Comparison of ENCODE assay signal across 10 cellular contexts in the genomic region with DNA sequence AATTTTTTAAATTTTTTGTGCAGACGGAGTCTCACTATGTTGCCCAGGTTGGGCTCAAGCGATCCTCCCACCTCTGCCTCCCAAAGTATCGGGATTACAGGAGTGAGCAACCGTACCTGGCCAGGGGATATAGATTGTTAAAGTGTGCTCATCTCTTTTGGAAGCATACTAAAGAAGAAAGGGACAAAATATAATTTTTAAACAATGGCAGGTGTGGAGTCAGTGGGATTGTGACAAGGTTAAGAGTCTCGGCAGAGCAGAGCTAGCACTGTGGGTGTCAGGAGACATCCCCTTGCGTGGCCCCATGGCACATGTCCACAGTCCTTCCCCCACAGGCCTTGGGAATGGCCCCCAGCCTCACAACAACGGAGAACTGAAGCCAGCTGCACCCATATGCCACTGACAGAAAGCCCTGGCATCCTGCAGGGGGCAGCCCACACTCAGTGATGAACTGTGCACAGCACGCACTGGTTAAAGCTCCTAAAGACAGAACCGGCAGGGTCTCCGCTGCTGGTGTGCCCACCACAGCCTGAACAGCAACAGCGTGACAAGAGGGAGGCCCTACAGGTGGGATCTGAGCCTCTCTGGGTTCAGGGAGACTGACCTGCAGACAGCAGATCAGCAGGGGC. TPM values are rescaled to one million over a fixed set of nuclear protein-coding genes. Genes with fewer than 3 reads are reported as not detected.
DNase-seq lines count a peak whose midpoint lies in the region; ATAC-seq and TF ChIP-seq lines count a peak whose summit lies in the region.
"Had no signal": no experiment of that assay in that cellular context is flagged by ENCODE, and none has a peak within 500 bp of the region (broad histone marks: within the 10 kb centered on the region; RNA-seq: fewer than 3 reads in every experiment).

No MANE protein-coding gene starts in this region.

- H3K36me3 Mint-ChIP-seq in MCF 10A (ENCODE audit: insufficient read depth, unreplicated experiment): peaks cover 80% of the 10 kb centered on the region

- peak overlapping the region; percentile 67 for H3K27ac Mint-ChIP-seq in MCF 10A (ENCODE audit: low read depth, unreplicated experiment)

- BruUV-seq in MCF 10A (replicated peaks; lab: Mats Ljungman, UMichigan): no TSS peak

- CTCF ChIA-PET in MCF 10A (lab: Yijun Ruan, JAX): interaction anchor here (0.6 to 1.1 kb wide), 3 partner anchors 10 to 42 kb away, joined by 3 to 4 read pairs (median 3); no protein-coding TSS in a partner anchor

- ATAC-seq in right lobe of liver (peak; percentile 75 to 83 (median 80)), GM18867 (IDR thresholded peaks at IDR 0.05; ENCODE audit: unreplicated experiment) (no peak), GM21529 (IDR thresholded peaks at IDR 0.05; ENCODE audit: unreplicated experiment) (no peak)

- DNase-seq in NCI-H446 (lab: John Stamatoyannopoulos, UW) (peak; percentile 7 to 20), NCI-H446 treated with DMSO at 0.1 percent for 48 hours (lab: John Stamatoyannopoulos, UW) (no peak), Peyer's patch (peak in 2 of 3 donors; percentile 57 to 58), MCF 10A (ENCODE audit: unreplicated experiment) (peak; percentile 39), right lobe of liver (peak in 2 of 3 donors; percentile 54 to 59), NCI-H510A (lab: John Stamatoyannopoulos, UW) (no peak)

- H3K4me3 ChIP-seq in Peyer's patch (no peak overlapping the region), right lobe of liver (no peak overlapping the region)

- H3K4me3 Mint-ChIP-seq in MCF 10A (ENCODE audit: unreplicated experiment): no peak overlapping the region
- H3K4me3 Mint-ChIP-seq: CD8-positive, alpha-beta memory T cell had no signal

- TF ChIP-seq CTCF in Peyer's patch (IDR thresholded peaks at IDR 0.05) (peak in 4 of 6 experiments; percentile 16 to 55 (median 43)), MCF 10A (IDR thresholded peaks at IDR 0.05; ENCODE audit: unreplicated experiment) (peak; percentile 59), right lobe of liver (IDR thresholded peaks at IDR 0.05) (peak; percentile 48 to 73 (median 52))

- H3K27me3 ChIP-seq in Peyer's patch (no peaks in the 10 kb centered on the region), right lobe of liver (no peaks in the 10 kb centered on the region)

- TF ChIP-seq POLR2A in Peyer's patch (IDR thresholded peaks at IDR 0.05) (no peak), right lobe of liver (IDR thresholded peaks at IDR 0.05) (no peak)

- H3K4me1 Mint-ChIP-seq in MCF 10A (ENCODE audit: insufficient read depth, unreplicated experiment): peaks cover 16% of the 10 kb centered on the region
- H3K4me1 Mint-ChIP-seq: CD8-positive, alpha-beta memory T cell had no signal

- no peaks in the 10 kb centered on the region for H3K27me3 Mint-ChIP-seq in MCF 10A (ENCODE audit: insufficient read depth, unreplicated experiment)
- H3K27me3 Mint-ChIP-seq: CD8-positive, alpha-beta memory T cell had no signal

- POLR2A ChIA-PET in MCF 10A (lab: Yijun Ruan, JAX): no interaction called here

- H3K27ac ChIP-seq in Peyer's patch (no peak overlapping the region), right lobe of liver (no peak overlapping the region)
- H3K27ac ChIP-seq: parathyroid adenoma had no signal

- H3K36me3 ChIP-seq in Peyer's patch (peaks cover 0 to 100% (median 2%) of the 10 kb centered on the region in 3 donors), right lobe of liver (peaks cover 0 to 84% (median 46%) of the 10 kb centered on the region in 4 donors)

- H3K9me3 ChIP-seq in Peyer's patch (no peaks in the 10 kb centered on the region), right lobe of liver (no peaks in the 10 kb centered on the region)

- H3K4me1 ChIP-seq in Peyer's patch (no peaks in the 10 kb centered on the region), right lobe of liver (no peaks in the 10 kb centered on the region)
- H3K4me1 ChIP-seq: parathyroid adenoma had no signal

- 72% methylated on average over 7 of the region's 11 CpGs for WGBS in right lobe of liver (ENCODE audit: insufficient coverage, low coverage, low lambda C conversion rate, missing lambda C conversion rate)

- intact Hi-C loops in MCF 10A (cut with micrococcal nuclease): no loop called here
- intact Hi-C loops in right lobe of liver (cut with DNase I): no loop called here

- no peaks in the 10 kb centered on the region for H3K9me3 Mint-ChIP-seq in MCF 10A (ENCODE audit: unreplicated experiment)
- H3K9me3 Mint-ChIP-seq: CD8-positive, alpha-beta memory T cell had no signal

RNA-seq across cellular contexts. Expression of gene SERPIND1, which starts 29.9 kb away (rescaled TPM):
- not detected for total RNA-seq in Peyer's patch
- not detected in 2 replicates for total RNA-seq in MCF 10A (2022)
- total RNA-seq in right lobe of liver: 100 to 1,000 TPM in 4 of 6 experiments, 10 to 100 TPM in 2; 49.7 to 615 (median 331) TPM
- total RNA-seq: CD8-positive, alpha-beta memory T cell had no signal

RNA-seq across cellular contexts. Expression of gene PI4KA, which starts 54.8 kb away (rescaled TPM):
- total RNA-seq in Peyer's patch (100 to 1,000 TPM in 3 of 4 donors, 10 to 100 TPM in 1; 99.7 to 184 (median 161) TPM), MCF 10A (2022) (39.0 and 41.3 TPM in 2 replicates), right lobe of liver (10 to 100 TPM; 35.3 to 55.4 (median 47.7) TPM)

RNA-seq across cellular contexts. Expression of gene SNAP29, which starts 55.0 kb away (rescaled TPM):
- total RNA-seq in Peyer's patch (10 to 100 TPM; 13.2 to 21.5 (median 18.3) TPM), MCF 10A (2022) (28.7 and 39.0 TPM in 2 replicates), right lobe of liver (10 to 100 TPM; 17.6 to 27.0 (median 22.4) TPM)

Comparison
In these comparisons a context has a peak if more than half of its experiments do, and no peak if none do; other contexts are left out.
1. DNase-seq: peak in NCI-H446 (2 of 2), Peyer's patch (2 of 3), MCF 10A (single experiment) and right lobe of liver (2 of 3); none in NCI-H446 treated with DMSO at 0.1 percent for 48 hours (single experiment) and NCI-H510A (single experiment).
2. ATAC-seq: peak in right lobe of liver (4 of 4); none in GM18867 (single experiment) and GM21529 (single experiment).
3. RNA of gene SERPIND1, which starts 29.9 kb away (total RNA-seq): 49.7 to 615 TPM in right lobe of liver; not detected in Peyer's patch and not detected in MCF 10A; every median in the first group is over 10 times any median in the second.
4. Peak in every context shown above with its lines, with median percentiles within 50 percentile points of each other: CTCF ChIP-seq.